In the genomic region with DNA sequence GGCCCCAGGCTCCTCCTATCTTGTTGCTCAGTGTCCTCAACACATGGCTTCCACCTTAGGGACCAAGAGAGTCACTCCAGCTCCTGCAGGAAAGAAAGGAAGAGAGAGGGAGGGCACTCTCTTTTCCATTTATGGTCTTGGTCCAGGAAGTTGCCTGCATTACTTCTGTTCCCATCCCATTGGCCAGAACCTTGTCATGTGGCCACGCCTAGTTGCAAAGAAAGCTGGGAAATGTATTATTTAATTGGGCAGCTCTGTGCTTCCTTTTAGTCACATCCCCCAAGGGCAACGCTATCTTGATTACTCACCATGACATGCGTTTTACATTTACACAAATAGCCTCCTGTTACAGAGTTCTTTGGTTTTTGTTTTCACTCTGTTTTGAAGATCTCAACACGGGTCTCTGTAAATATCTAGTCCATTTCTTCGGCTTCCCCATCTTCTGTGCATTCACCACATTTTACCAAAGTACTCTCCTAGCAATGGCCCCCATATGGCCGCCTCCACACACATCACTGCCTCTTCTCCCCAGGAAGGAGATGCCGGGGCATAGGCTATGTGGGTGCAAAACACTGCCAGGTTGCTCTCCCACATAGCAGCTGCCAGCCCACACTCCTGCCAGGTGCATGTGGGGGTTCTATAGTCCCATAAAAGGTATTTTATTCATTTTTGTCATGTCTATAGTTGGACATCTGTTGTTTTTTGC, we compare ENCODE assay signal across 8 cellular contexts. TPM values are rescaled to one million over a fixed set of nuclear protein-coding genes. Genes with fewer than 3 reads are reported as not detected.
A peak's percentile ranks its signal among the peaks of the same experiment; 100 is the strongest.
DNase-seq lines count a peak whose midpoint lies in the region; ATAC-seq and TF ChIP-seq lines count a peak whose summit lies in the region.

No MANE protein-coding gene starts in this region.

- no peaks in the 10 kb centered on the region for H3K4me1 ChIP-seq in breast epithelium
- H3K4me1 ChIP-seq in naive thymus-derived CD4-positive, alpha-beta T cell (ENCODE audit: control insufficient read depth in 2 of 2, insufficient read depth in 2 of 2, low read length in 2 of 2) = no peaks in the 10 kb centered on the region

- intact Hi-C loops in MCF 10A (cut with micrococcal nuclease) = loop anchor here (1.0 to 2.0 kb wide), 3 partner anchors 40 to 111 kb away; no protein-coding TSS in a partner anchor
- intact Hi-C loops in breast epithelium (cut with DNase I; ENCODE audit: low total_unique reads) = no loop called here
- intact Hi-C loops in naive thymus-derived CD4-positive, alpha-beta T cell (cut with micrococcal nuclease) = no loop called here

- H3K4me1 Mint-ChIP-seq in MCF 10A (ENCODE audit: insufficient read depth, unreplicated experiment) = peaks cover 22% of the 10 kb centered on the region
- H3K4me1 Mint-ChIP-seq in naive thymus-derived CD4-positive, alpha-beta T cell = peaks cover 0 to 16% (median 0%) of the 10 kb centered on the region in 7 donors

- H3K36me3 Mint-ChIP-seq in MCF 10A (ENCODE audit: insufficient read depth, unreplicated experiment) = peaks cover 19% of the 10 kb centered on the region
- H3K36me3 Mint-ChIP-seq in naive thymus-derived CD4-positive, alpha-beta T cell = peaks cover 0 to 10% (median 0%) of the 10 kb centered on the region in 5 donors

- H3K27ac ChIP-seq in breast epithelium (no peak overlapping the region), cingulate gyrus (ENCODE audit: low read depth, low read length) (peak overlapping the region; percentile 39)
- no peak overlapping the region for H3K27ac ChIP-seq in naive thymus-derived CD4-positive, alpha-beta T cell (ENCODE audit: low read depth, low read length)

- CTCF ChIA-PET in MCF 10A (lab: Yijun Ruan, JAX) = interaction anchor here (0.7 to 2.9 kb wide), 14 partner anchors 8 to 635 kb away, joined by 3 to 16 read pairs (median 4); no protein-coding TSS in a partner anchor
- CTCF ChIA-PET in naive thymus-derived CD4-positive, alpha-beta T cell (lab: Charles Lee) = interaction anchor here (1.1 kb wide), 1 partner anchor 196 kb away, joined by 3 read pairs; no protein-coding TSS in a partner anchor

- DNase-seq in MCF 10A (ENCODE audit: unreplicated experiment) (peak; percentile 97), breast epithelium (ENCODE audit: low spot score in 2 of 2) (no peak), NOMO-1 treated with dmso at 0.1 percent for 144 hours (lab: John Stamatoyannopoulos, UW; ENCODE audit: unreplicated experiment) (peak; percentile 58), SHP77 (lab: John Stamatoyannopoulos, UW) (no peak), NCI-H1417 treated with DMSO at 0.1 percent for 48 hours (lab: John Stamatoyannopoulos, UW) (no peak)
- DNase-seq in naive thymus-derived CD4-positive, alpha-beta T cell = no peak

- no peaks in the 10 kb centered on the region for H3K9me3 ChIP-seq in breast epithelium
- no peaks in the 10 kb centered on the region for H3K9me3 ChIP-seq in naive thymus-derived CD4-positive, alpha-beta T cell (ENCODE audit: control insufficient read depth in 2 of 3, low read length in 3 of 3)

- TF ChIP-seq POLR2A in breast epithelium (IDR thresholded peaks at IDR 0.05) = no peak

- no peaks in the 10 kb centered on the region for H3K27me3 ChIP-seq in breast epithelium
- H3K27me3 ChIP-seq in naive thymus-derived CD4-positive, alpha-beta T cell (ENCODE audit: control insufficient read depth in 2 of 2, insufficient read depth in 2 of 2, low read length in 2 of 2) = no peaks in the 10 kb centered on the region

- peak overlapping the region; percentile 67 for H3K4me3 Mint-ChIP-seq in MCF 10A (ENCODE audit: unreplicated experiment)
- no peak overlapping the region for H3K4me3 Mint-ChIP-seq in naive thymus-derived CD4-positive, alpha-beta T cell

- H3K27me3 Mint-ChIP-seq in MCF 10A (ENCODE audit: insufficient read depth, unreplicated experiment) = no peaks in the 10 kb centered on the region
- no peaks in the 10 kb centered on the region for H3K27me3 Mint-ChIP-seq in naive thymus-derived CD4-positive, alpha-beta T cell

- H3K4me3 ChIP-seq in breast epithelium = no peak overlapping the region
- no peak overlapping the region for H3K4me3 ChIP-seq in naive thymus-derived CD4-positive, alpha-beta T cell (ENCODE audit: low read length)

- H3K9me3 Mint-ChIP-seq in MCF 10A (ENCODE audit: unreplicated experiment) = no peaks in the 10 kb centered on the region
- H3K9me3 Mint-ChIP-seq in naive thymus-derived CD4-positive, alpha-beta T cell = peaks cover 0 to 9% (median 0%) of the 10 kb centered on the region in 11 donors

- peak; percentile 90 for ATAC-seq in naive thymus-derived CD4-positive, alpha-beta T cell
- ATAC-seq in GM21717 (IDR thresholded peaks at IDR 0.05; ENCODE audit: unreplicated experiment) = no peak

- no peak for TF ChIP-seq CTCF in MCF 10A (IDR thresholded peaks at IDR 0.05; ENCODE audit: unreplicated experiment)
- TF ChIP-seq CTCF in breast epithelium (IDR thresholded peaks at IDR 0.05) = no peak

- H3K27ac Mint-ChIP-seq in MCF 10A (ENCODE audit: low read depth, unreplicated experiment) = peak overlapping the region; percentile 98
- H3K27ac Mint-ChIP-seq in naive thymus-derived CD4-positive, alpha-beta T cell = peak overlapping the region in 3 of 9 donors; percentile 19 to 39 (median 30)

- POLR2A ChIA-PET in MCF 10A (lab: Yijun Ruan, JAX) = interaction anchor here (0.6 to 5.0 kb wide), 35 partner anchors 11 to 269 kb away, joined by 3 to 78 read pairs (median 4); partner anchors contain the start of genes NCOA3 and ZMYND8
- POLR2A ChIA-PET in naive thymus-derived CD4-positive, alpha-beta T cell (lab: Charles Lee) = no interaction called here

- TSS peak; percentile 95 for BruUV-seq in MCF 10A (replicated peaks; lab: Mats Ljungman, UMichigan)

- no peaks in the 10 kb centered on the region for H3K36me3 ChIP-seq in breast epithelium
- no peaks in the 10 kb centered on the region for H3K36me3 ChIP-seq in naive thymus-derived CD4-positive, alpha-beta T cell (ENCODE audit: control insufficient read depth in 2 of 3, insufficient read depth in 3 of 3, low read length in 3 of 3)

RNA-seq across cellular contexts. Expression of gene ZMYND8, which starts 35.7 kb away (rescaled TPM):
- total RNA-seq in MCF 10A (2022) (126 and 127 TPM in 2 replicates), breast epithelium (10 to 100 TPM; 40.6 to 47.7 (median 41.4) TPM)
- 10 to 100 TPM; 54.5 to 83.0 (median 68.5) TPM for total RNA-seq in naive thymus-derived CD4-positive, alpha-beta T cell
- 10 to 100 TPM; 12.7 to 28.7 TPM for polyA plus RNA-seq in naive thymus-derived CD4-positive, alpha-beta T cell

Comparison
In these comparisons a context has a peak if more than half of its experiments do, and no peak if none do; other contexts are left out.
1. DNase-seq: peak in MCF 10A (single experiment) and NOMO-1 treated with dmso at 0.1 percent for 144 hours (single experiment); none in breast epithelium (0 of 2), naive thymus-derived CD4-positive, alpha-beta T cell (0 of 9), SHP77 (0 of 2) and NCI-H1417 treated with DMSO at 0.1 percent for 48 hours (single experiment).